ENCODE assay signal across 1 cellular context in genomic region chr20:59004763-59005522, GRCh38.
TF ChIP-seq lines count a peak whose summit lies in the region.

No MANE protein-coding gene starts in this region.

TF ChIP-seq in HepG2, 621 proteins besides CTCF, POLR2A, EP300 and RAD21 (continued from another document and continues in another):
- TF ChIP-seq REST (IDR thresholded peaks at IDR 0.05; ENCODE audit: borderline replicate concordance in 1 of 2, low read depth in 1 of 2, low read length in 2 of 2): no peak
- TF ChIP-seq HNRNPL (IDR thresholded peaks at IDR 0.05; ENCODE audit: low read depth, low read length): peak; percentile 82
- no peak for TF ChIP-seq ZNF20 (CRISPR knock-in tag; IDR thresholded peaks at IDR 0.05)
- TF ChIP-seq ZNF574 (CRISPR knock-in tag; IDR thresholded peaks at IDR 0.05): 0 out of 2 replicates have a peak, but pooled peaks have one; percentile 30
- no peak for TF ChIP-seq CEBPG (CRISPR knock-in tag; IDR thresholded peaks at IDR 0.05)
- peak; percentile 42; the same call in 1 of the 2 replicates for TF ChIP-seq DMAP1 (CRISPR knock-in tag; IDR thresholded peaks at IDR 0.05)
- TF ChIP-seq MED1 (CRISPR knock-in tag; IDR thresholded peaks at IDR 0.05): peak; percentile 40
- no peak for TF ChIP-seq SMYD3 (CRISPR knock-in tag; IDR thresholded peaks at IDR 0.05)
- no peak for TF ChIP-seq ZNF354B (CRISPR knock-in tag; IDR thresholded peaks at IDR 0.05)
- TF ChIP-seq HOXA9 (CRISPR knock-in tag; IDR thresholded peaks at IDR 0.05; ENCODE audit: borderline replicate concordance): no peak
- no peak for TF ChIP-seq NFE2 (CRISPR knock-in tag; IDR thresholded peaks at IDR 0.05)
- TF ChIP-seq NR2F2 (IDR thresholded peaks at IDR 0.05; ENCODE audit: borderline replicate concordance, low read depth): no peak
- peak; percentile 76 for TF ChIP-seq XRCC5 (optimal IDR thresholded peaks at IDR 0.05; ENCODE audit: low read length)
- peak; percentile 64; the same call in 1 of the 2 replicates for TF ChIP-seq MEIS2 (CRISPR knock-in tag; IDR thresholded peaks at IDR 0.05)
- peak; percentile 59 for TF ChIP-seq HMG20B (CRISPR knock-in tag; conservative IDR thresholded peaks at IDR 0.05)
- TF ChIP-seq IRX3 (CRISPR knock-in tag; IDR thresholded peaks at IDR 0.05; ENCODE audit: borderline replicate concordance, low read depth): no peak
- TF ChIP-seq PAXIP1 (CRISPR knock-in tag; conservative IDR thresholded peaks at IDR 0.05): peak; percentile 61
- TF ChIP-seq CHD2 (IDR thresholded peaks at IDR 0.05; ENCODE audit: low read depth, low read length): no peak
- TF ChIP-seq JUN (CRISPR knock-in tag; IDR thresholded peaks at IDR 0.05): no peak
- TF ChIP-seq ZNF563 (CRISPR knock-in tag; IDR thresholded peaks at IDR 0.05): peak; percentile 57; the same call in 1 of the 2 replicates
- peak; percentile 35; the same call in 1 of the 2 replicates for TF ChIP-seq FOXP4 (CRISPR knock-in tag; IDR thresholded peaks at IDR 0.05)
- no peak for TF ChIP-seq PHB2 (IDR thresholded peaks at IDR 0.05; ENCODE audit: partially characterized antibody)
- peak; percentile 54; the same call in 1 of the 2 replicates for TF ChIP-seq GATAD2A (CRISPR knock-in tag; IDR thresholded peaks at IDR 0.05)
- TF ChIP-seq MAZ (IDR thresholded peaks at IDR 0.05; ENCODE audit: borderline replicate concordance, low read depth, low read length): no peak
- TF ChIP-seq MAZ (CRISPR knock-in tag; IDR thresholded peaks at IDR 0.05; ENCODE audit: low read depth): no peak; the same call in 1 of the 2 replicates
- no peak for TF ChIP-seq SOX5 (CRISPR knock-in tag; IDR thresholded peaks at IDR 0.05; ENCODE audit: borderline replicate concordance)
- TF ChIP-seq ZNF337 (CRISPR knock-in tag; IDR thresholded peaks at IDR 0.05; ENCODE audit: borderline replicate concordance, low read depth): peak; percentile 83; the same call in 1 of the 2 replicates
- TF ChIP-seq ATF7 (IDR thresholded peaks at IDR 0.05): no peak
- no peak for TF ChIP-seq ATF7 (CRISPR knock-in tag; IDR thresholded peaks at IDR 0.05)
- TF ChIP-seq JUND (CRISPR knock-in tag; IDR thresholded peaks at IDR 0.05): no peak
- peak; percentile 13; the same call in 1 of the 2 replicates for TF ChIP-seq GATAD1 (CRISPR knock-in tag; IDR thresholded peaks at IDR 0.05)
- TF ChIP-seq BRF2 (CRISPR knock-in tag; IDR thresholded peaks at IDR 0.05): no peak
- no peak for TF ChIP-seq ZNF768 (CRISPR knock-in tag; IDR thresholded peaks at IDR 0.05)
- TF ChIP-seq MAFF (IDR thresholded peaks at IDR 0.05; ENCODE audit: low read depth, low read length): no peak
- TF ChIP-seq ZNF138 (CRISPR knock-in tag; IDR thresholded peaks at IDR 0.05; ENCODE audit: low read depth): no peak
- TF ChIP-seq HCFC1 (IDR thresholded peaks at IDR 0.05; ENCODE audit: low read depth, low read length): no peak
- TF ChIP-seq ZNF33B (CRISPR knock-in tag; IDR thresholded peaks at IDR 0.05): 0 out of 2 replicates have a peak, but pooled peaks have one; percentile 10
- peak; percentile 82 for TF ChIP-seq HIC2 (CRISPR knock-in tag; IDR thresholded peaks at IDR 0.05; ENCODE audit: low read depth)
- no peak for TF ChIP-seq ZNF747 (CRISPR knock-in tag; IDR thresholded peaks at IDR 0.05; ENCODE audit: borderline replicate concordance)
- TF ChIP-seq ZNF580 (CRISPR knock-in tag; IDR thresholded peaks at IDR 0.05; ENCODE audit: borderline replicate concordance, low read depth): no peak
- no peak for TF ChIP-seq ZBTB42 (CRISPR knock-in tag; IDR thresholded peaks at IDR 0.05)
- no peak for TF ChIP-seq CREB3 (CRISPR knock-in tag; IDR thresholded peaks at IDR 0.05)
- TF ChIP-seq ASH2L (IDR thresholded peaks at IDR 0.05; ENCODE audit: insufficient read length, low read depth, low read length): no peak
- TF ChIP-seq ZNF776 (CRISPR knock-in tag; IDR thresholded peaks at IDR 0.05): no peak
- peak; percentile 31; the same call in 1 of the 2 replicates for TF ChIP-seq NCOA2 (CRISPR knock-in tag; IDR thresholded peaks at IDR 0.05)
- no peak for TF ChIP-seq ZNF879 (CRISPR knock-in tag; IDR thresholded peaks at IDR 0.05)
- no peak for TF ChIP-seq ZNF558 (CRISPR knock-in tag; IDR thresholded peaks at IDR 0.05; ENCODE audit: borderline replicate concordance)
- TF ChIP-seq YEATS4 (CRISPR knock-in tag; IDR thresholded peaks at IDR 0.05; ENCODE audit: borderline replicate concordance): no peak; the same call in 1 of the 2 replicates
- TF ChIP-seq GFI1 (CRISPR knock-in tag; IDR thresholded peaks at IDR 0.05; ENCODE audit: borderline replicate concordance): peak; percentile 97
